8 cellular contexts compared by ENCODE assay signal in the genomic region with DNA sequence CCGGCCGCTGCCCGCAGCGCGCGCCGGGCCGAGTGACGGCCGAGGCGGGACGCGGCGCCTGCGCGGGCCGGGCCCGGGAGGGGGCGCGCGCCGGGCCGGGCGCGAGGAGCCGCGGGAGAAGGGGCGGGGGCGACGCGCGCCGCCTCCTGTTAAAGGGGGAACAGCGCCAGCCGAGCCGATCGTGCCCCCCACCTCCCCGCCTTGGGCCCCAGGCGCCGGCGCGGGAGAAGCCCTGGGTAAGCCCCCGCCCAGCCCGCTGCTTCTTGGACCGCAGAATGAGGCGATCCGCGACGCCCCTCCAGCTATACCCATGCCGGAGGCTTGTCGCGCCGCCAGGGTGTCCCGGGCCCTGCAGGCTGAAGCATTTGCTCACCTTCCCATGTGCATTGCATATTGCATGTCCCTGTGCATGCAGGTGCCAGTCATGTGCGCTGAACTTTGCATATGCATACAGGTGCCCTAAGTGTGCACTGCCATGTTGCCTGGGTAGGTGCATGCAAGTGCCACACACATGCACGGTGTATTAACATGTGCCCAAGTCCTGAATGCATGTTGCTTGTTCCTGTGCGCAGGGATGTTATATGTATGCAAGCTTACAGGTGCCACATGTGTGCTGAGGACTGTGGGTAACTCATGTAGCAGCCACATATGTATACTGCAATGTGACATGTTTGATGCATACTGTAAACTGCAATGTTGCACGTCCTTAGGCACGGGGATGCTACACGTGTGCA. TPM values are rescaled to one million over a fixed set of nuclear protein-coding genes. Genes with fewer than 3 reads are reported as not detected.
DNase-seq lines count a peak whose midpoint lies in the region; ATAC-seq and TF ChIP-seq lines count a peak whose summit lies in the region.

A gene with protein sequence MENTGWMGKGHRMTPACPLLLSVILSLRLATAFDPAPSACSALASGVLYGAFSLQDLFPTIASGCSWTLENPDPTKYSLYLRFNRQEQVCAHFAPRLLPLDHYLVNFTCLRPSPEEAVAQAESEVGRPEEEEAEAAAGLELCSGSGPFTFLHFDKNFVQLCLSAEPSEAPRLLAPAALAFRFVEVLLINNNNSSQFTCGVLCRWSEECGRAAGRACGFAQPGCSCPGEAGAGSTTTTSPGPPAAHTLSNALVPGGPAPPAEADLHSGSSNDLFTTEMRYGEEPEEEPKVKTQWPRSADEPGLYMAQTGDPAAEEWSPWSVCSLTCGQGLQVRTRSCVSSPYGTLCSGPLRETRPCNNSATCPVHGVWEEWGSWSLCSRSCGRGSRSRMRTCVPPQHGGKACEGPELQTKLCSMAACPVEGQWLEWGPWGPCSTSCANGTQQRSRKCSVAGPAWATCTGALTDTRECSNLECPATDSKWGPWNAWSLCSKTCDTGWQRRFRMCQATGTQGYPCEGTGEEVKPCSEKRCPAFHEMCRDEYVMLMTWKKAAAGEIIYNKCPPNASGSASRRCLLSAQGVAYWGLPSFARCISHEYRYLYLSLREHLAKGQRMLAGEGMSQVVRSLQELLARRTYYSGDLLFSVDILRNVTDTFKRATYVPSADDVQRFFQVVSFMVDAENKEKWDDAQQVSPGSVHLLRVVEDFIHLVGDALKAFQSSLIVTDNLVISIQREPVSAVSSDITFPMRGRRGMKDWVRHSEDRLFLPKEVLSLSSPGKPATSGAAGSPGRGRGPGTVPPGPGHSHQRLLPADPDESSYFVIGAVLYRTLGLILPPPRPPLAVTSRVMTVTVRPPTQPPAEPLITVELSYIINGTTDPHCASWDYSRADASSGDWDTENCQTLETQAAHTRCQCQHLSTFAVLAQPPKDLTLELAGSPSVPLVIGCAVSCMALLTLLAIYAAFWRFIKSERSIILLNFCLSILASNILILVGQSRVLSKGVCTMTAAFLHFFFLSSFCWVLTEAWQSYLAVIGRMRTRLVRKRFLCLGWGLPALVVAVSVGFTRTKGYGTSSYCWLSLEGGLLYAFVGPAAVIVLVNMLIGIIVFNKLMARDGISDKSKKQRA (N-terminal part only) (minus strand): TSS at position 34 of the 734 bp plus-strand sequence. CDS start 7,119 bp downstream, outside the sequence.

- H3K27me3 ChIP-seq in MG63, result no peaks in the 10 kb centered on the region
- H3K27me3 ChIP-seq in right atrium auricular region, result no peaks in the 10 kb centered on the region

- H3K9me3 Mint-ChIP-seq in activated naive CD4-positive, alpha-beta T cell treated with anti-CD3 and anti-CD28 coated beads, Interleukin-2, amount 50 U/mL, for 24 hours, result no peaks in the 10 kb centered on the region

- peaks cover 1% of the 10 kb centered on the region for H3K27me3 Mint-ChIP-seq in activated naive CD4-positive, alpha-beta T cell treated with anti-CD3 and anti-CD28 coated beads, Interleukin-2, amount 50 U/mL, for 24 hours

- H3K36me3 Mint-ChIP-seq in activated naive CD4-positive, alpha-beta T cell treated with anti-CD3 and anti-CD28 coated beads, Interleukin-2, amount 50 U/mL, for 24 hours, result no peaks in the 10 kb centered on the region

- peak within 1 kb of the TSS; percentile 58 for H3K4me3 ChIP-seq in MG63
- H3K4me3 ChIP-seq in right atrium auricular region, result peak within 1 kb of the TSS; percentile 54 to 63
- peak within 1 kb of the TSS; percentile 30 to 50 (median 41) for H3K4me3 ChIP-seq in skin epidermis

- ATAC-seq in HG03565 (IDR thresholded peaks at IDR 0.05; ENCODE audit: unreplicated experiment) (no peak), HG03175 (IDR thresholded peaks at IDR 0.05; ENCODE audit: unreplicated experiment) (no peak)

- H3K36me3 ChIP-seq in MG63, result no peaks in the 10 kb centered on the region
- H3K36me3 ChIP-seq in right atrium auricular region, result no peaks in the 10 kb centered on the region

- no peak within 1 kb of the TSS for H3K27ac Mint-ChIP-seq in activated naive CD4-positive, alpha-beta T cell treated with anti-CD3 and anti-CD28 coated beads, Interleukin-2, amount 50 U/mL, for 24 hours

- peak in 1 of 2 donors; percentile 18 for TF ChIP-seq CTCF in right atrium auricular region (IDR thresholded peaks at IDR 0.05)

- H3K4me1 ChIP-seq in right atrium auricular region, result peaks cover 0 to 45% of the 10 kb centered on the region in 2 donors

- peak within 1 kb of the TSS; percentile 85 for H3K4me3 Mint-ChIP-seq in activated naive CD4-positive, alpha-beta T cell treated with anti-CD3 and anti-CD28 coated beads, Interleukin-2, amount 50 U/mL, for 24 hours

- DNase-seq in DMS79 treated with DMSO at 0.1 percent for 48 hours (lab: John Stamatoyannopoulos, UW), result peak; percentile 62
- no peak for DNase-seq in MG63
- DNase-seq in right atrium auricular region (ENCODE audit: low spot score), result no peak
- DNase-seq in SIG-M5 (lab: John Stamatoyannopoulos, UW), result no peak

- no peaks in the 10 kb centered on the region for H3K9me3 ChIP-seq in MG63
- no peaks in the 10 kb centered on the region for H3K9me3 ChIP-seq in right atrium auricular region

- peaks cover 33% of the 10 kb centered on the region for H3K4me1 Mint-ChIP-seq in activated naive CD4-positive, alpha-beta T cell treated with anti-CD3 and anti-CD28 coated beads, Interleukin-2, amount 50 U/mL, for 24 hours

- H3K27ac ChIP-seq in right atrium auricular region (peak within 1 kb of the TSS in 1 of 2 donors; percentile 31), skin epidermis (peak within 1 kb of the TSS in 1 of 21 experiments; percentile 16)

RNA-seq across cellular contexts. Expression of the gene that starts here (rescaled TPM):
- 3.4 and 8.5 TPM in 2 replicates for total RNA-seq in MG63 (2014; rRNA removed; shearing (Covaris generic); ENCODE audit: low replicate concordance)
- 10 to 100 TPM; 14.4 to 19.1 TPM for total RNA-seq in right atrium auricular region
